Comparison of ENCODE assay signal across 11 cellular contexts in the genomic region with DNA sequence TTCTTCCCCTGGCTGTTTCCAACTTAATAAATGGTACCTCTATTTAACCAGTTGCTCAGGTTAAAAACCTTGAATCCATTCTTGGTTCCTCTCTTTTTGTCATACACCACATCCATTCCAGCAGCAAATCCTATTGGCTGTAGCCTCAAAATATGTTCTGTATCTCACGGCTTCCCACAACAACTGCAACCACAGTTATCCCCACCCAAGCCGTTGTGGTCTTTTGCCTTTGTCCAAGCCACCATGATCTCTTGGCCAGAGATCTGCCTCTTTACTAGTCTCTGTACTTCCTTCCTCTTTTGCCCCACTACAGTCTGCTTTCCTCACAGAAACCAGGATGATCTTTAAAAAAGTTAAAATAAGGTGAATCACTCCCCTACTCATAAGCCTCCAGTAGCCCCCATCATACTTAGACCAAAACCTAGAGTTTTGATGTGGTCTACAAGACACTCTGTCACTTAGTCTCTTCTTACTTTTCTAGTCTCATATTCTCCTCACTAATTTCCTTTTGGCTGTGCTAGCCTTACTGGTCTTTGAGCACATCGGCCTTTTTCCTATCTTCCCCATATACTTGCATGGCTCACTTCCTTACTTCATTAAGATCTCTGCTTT.
"Had no signal": no experiment of that assay in that cellular context is flagged by ENCODE, and none has a peak within 500 bp of the region (broad histone marks: within the 10 kb centered on the region; RNA-seq: fewer than 3 reads in every experiment).

No MANE protein-coding gene starts in this region.

- H3K9me3 Mint-ChIP-seq: activated CD4-positive, alpha-beta T cell treated with anti-CD3 and anti-CD28 coated beads, Interleukin-2, amount 10 ng/mL, durations not matched to agents 24 days and 14 days; activated naive CD4-positive, alpha-beta T cell treated with anti-CD3 and anti-CD28 coated beads, Interleukin-2, amount 10 ng/mL, durations not matched to agents 7 days and 5 days had no signal

- H3K27ac Mint-ChIP-seq: activated CD4-positive, alpha-beta T cell treated with anti-CD3 and anti-CD28 coated beads, Interleukin-2, amount 10 ng/mL, durations not matched to agents 24 days and 14 days; activated naive CD4-positive, alpha-beta T cell treated with anti-CD3 and anti-CD28 coated beads, Interleukin-2, amount 10 ng/mL, durations not matched to agents 7 days and 5 days; endodermal cell had no signal

- H3K4me1 Mint-ChIP-seq: activated CD4-positive, alpha-beta T cell treated with anti-CD3 and anti-CD28 coated beads, Interleukin-2, amount 10 ng/mL, durations not matched to agents 24 days and 14 days; activated naive CD4-positive, alpha-beta T cell treated with anti-CD3 and anti-CD28 coated beads, Interleukin-2, amount 10 ng/mL, durations not matched to agents 7 days and 5 days; neural crest cell had no signal

- H3K4me3 Mint-ChIP-seq: activated CD4-positive, alpha-beta T cell treated with anti-CD3 and anti-CD28 coated beads, Interleukin-2, amount 10 ng/mL, durations not matched to agents 24 days and 14 days; activated naive CD4-positive, alpha-beta T cell treated with anti-CD3 and anti-CD28 coated beads, Interleukin-2, amount 10 ng/mL, durations not matched to agents 7 days and 5 days; endodermal cell; neural crest cell had no signal

- H3K27me3 Mint-ChIP-seq: activated CD4-positive, alpha-beta T cell treated with anti-CD3 and anti-CD28 coated beads, Interleukin-2, amount 10 ng/mL, durations not matched to agents 24 days and 14 days had no signal

- H3K36me3 Mint-ChIP-seq: activated naive CD4-positive, alpha-beta T cell treated with anti-CD3 and anti-CD28 coated beads, Interleukin-2, amount 10 ng/mL, durations not matched to agents 7 days and 5 days had no signal

- DNase-seq: activated CD4-positive, alpha-beta T cell treated with anti-CD3 and anti-CD28 coated beads, Interleukin-2, amount 10 ng/mL, durations not matched to agents 24 days and 14 days; activated naive CD4-positive, alpha-beta T cell treated with anti-CD3 and anti-CD28 coated beads, Interleukin-2, amount 10 ng/mL, durations not matched to agents 7 days and 5 days; amygdala; endodermal cell; hippocampal formation; kidney glomerular epithelial cell; sigmoid colon; stimulated activated CD4-positive, alpha-beta T cell treated with anti-CD3 and anti-CD28 coated beads, Interleukin-12 subunit alpha, Interleukin-12 subunit beta, amount 100 ng/mL, for 4 hours; stomach; WERI-Rb-1 had no signal
